8 cellular contexts compared by ENCODE assay signal in genomic region chr6:136790411-136791295, GRCh38. TPM values are rescaled to one million over a fixed set of nuclear protein-coding genes. Genes with fewer than 3 reads are reported as not detected.
DNase-seq lines count a peak whose midpoint lies in the region; ATAC-seq, FAIRE-seq and TF ChIP-seq lines count a peak whose summit lies in the region.

No MANE protein-coding gene starts in this region.

- H3K36me3 ChIP-seq in brain microvascular endothelial cell (replicated peaks) (no peaks in the 10 kb centered on the region), mucosa of descending colon (ENCODE audit: low read depth) (no peaks in the 10 kb centered on the region)

- DNase-seq in A549 (ENCODE audit: low read depth in 1 of 2, low spot score in 1 of 2) (no peak), HL-60 (ENCODE audit: low read depth in 1 of 2, low spot score in 1 of 2) (no peak), brain microvascular endothelial cell (no peak), mucosa of descending colon (no peak), iPS-NIHi7 (ENCODE audit: extremely low spot score) (no peak)
- DNase-seq in stimulated activated CD4-positive, alpha-beta T cell treated with anti-CD3 and anti-CD28 coated beads, Interleukin-4, amount 100 ng/mL, for 4 hours: no peak

- no peaks in the 10 kb centered on the region for H3K9me3 ChIP-seq in A549
- no peaks in the 10 kb centered on the region for H3K9me3 ChIP-seq in mucosa of descending colon

- POLR2A ChIA-PET in A549 (lab: Yijun Ruan, JAX): interaction anchor here (1.7 kb wide), 1 partner anchor 145 kb away, joined by 5 read pairs; no protein-coding TSS in a partner anchor

- TF ChIP-seq RAD21 in A549 (conservative IDR thresholded peaks at IDR 0.05 in 1 of 2, IDR thresholded peaks at IDR 0.05 in 1 of 2): no peak

- intact Hi-C loops in mucosa of descending colon (cut with DNase I, micrococcal nuclease): loop anchor here in 1 of 2 donors (5.0 kb wide), 2 partner anchors 148 to 208 kb away; no protein-coding TSS in a partner anchor

- H3K4me1 ChIP-seq in A549 (peaks cover 13% of the 10 kb centered on the region; the same call in 2 of the 3 replicates), mucosa of descending colon (ENCODE audit: low read depth) (peaks cover 16% of the 10 kb centered on the region)

- no peak for ATAC-seq in A549
- no peak for ATAC-seq in mucosa of descending colon
- no peak for ATAC-seq in HG03045 (IDR thresholded peaks at IDR 0.05; ENCODE audit: unreplicated experiment)
- no peak for ATAC-seq in GM21737 (IDR thresholded peaks at IDR 0.05; ENCODE audit: unreplicated experiment)

- FAIRE-seq in A549 (lab: Jason Lieb, UNC): no peak

- H3K4me3 ChIP-seq in A549: peak overlapping the region; percentile 83
- peak overlapping the region; percentile 87 for H3K4me3 ChIP-seq in HL-60 (replicated peaks; ENCODE audit: insufficient read depth, low read length)
- H3K4me3 ChIP-seq in brain microvascular endothelial cell (ENCODE audit: low read depth, low read length): peak overlapping the region; percentile 91
- peak overlapping the region; percentile 77 for H3K4me3 ChIP-seq in mucosa of descending colon

- no peaks in the 10 kb centered on the region for H3K27me3 ChIP-seq in HL-60 (ENCODE audit: insufficient read depth, poor library complexity, severe bottlenecking)
- no peaks in the 10 kb centered on the region for H3K27me3 ChIP-seq in brain microvascular endothelial cell (replicated peaks)

- peak overlapping the region; percentile 95; a peak in 5 of 6 replicates for H3K27ac ChIP-seq in A549
- H3K27ac ChIP-seq in HL-60 (replicated peaks): peak overlapping the region; percentile 91
- peak overlapping the region; percentile 69 for H3K27ac ChIP-seq in brain microvascular endothelial cell

- in situ Hi-C loops in brain microvascular endothelial cell (cut with HindIII; ENCODE audit: low pct_ligation_motif_present, low sequenced_read_pairs): no loop called here

- TF ChIP-seq CTCF in A549 (IDR thresholded peaks at IDR 0.05) (no peak), HL-60 (IDR thresholded peaks at IDR 0.05; ENCODE audit: insufficient read depth, low read length) (no peak), brain microvascular endothelial cell (IDR thresholded peaks at IDR 0.05; ENCODE audit: low read depth, low read length, missing control alignments) (no peak), mucosa of descending colon (IDR thresholded peaks at IDR 0.05) (no peak)

- CTCF ChIA-PET in A549 (lab: Yijun Ruan, JAX): interaction anchor here (0.9 to 5.2 kb wide), 3 partner anchors 10 to 204 kb away, joined by 3 to 146 read pairs (median 41); no protein-coding TSS in a partner anchor

- no peak for TF ChIP-seq EP300 in A549 (IDR thresholded peaks at IDR 0.05)

- no peak for TF ChIP-seq POLR2A in A549 (IDR thresholded peaks at IDR 0.05; ENCODE audit: low read length)

- 55% methylated on average over 7 of the region's 7 CpGs for WGBS in A549 (ENCODE audit: missing lambda C conversion rate)

- peak overlapping the region; percentile 75 for H3K4me2 ChIP-seq in A549

TF ChIP-seq in A549, 52 proteins besides CTCF, POLR2A, EP300 and RAD21:
- no peak for TF ChIP-seq SREBF2 (IDR thresholded peaks at IDR 0.05)
- TF ChIP-seq MAX (IDR thresholded peaks at IDR 0.05): no peak
- TF ChIP-seq TP53 (CRISPR knock-in tag; IDR thresholded peaks at IDR 0.05): no peak
- TF ChIP-seq PBX3 (IDR thresholded peaks at IDR 0.05): no peak
- TF ChIP-seq REST (IDR thresholded peaks at IDR 0.05): no peak
- TF ChIP-seq CHD4 (IDR thresholded peaks at IDR 0.05; ENCODE audit: borderline replicate concordance): no peak
- no peak for TF ChIP-seq MAZ (IDR thresholded peaks at IDR 0.05; ENCODE audit: borderline replicate concordance, low read depth, low read length)
- TF ChIP-seq ATOH8 (CRISPR knock-in tag; IDR thresholded peaks at IDR 0.05; ENCODE audit: low read depth): no peak
- no peak for TF ChIP-seq ZNF302 (CRISPR knock-in tag; IDR thresholded peaks at IDR 0.05)
- TF ChIP-seq NR3C1 (IDR thresholded peaks at IDR 0.05): no peak
- TF ChIP-seq RFX5 (IDR thresholded peaks at IDR 0.05): no peak
- no peak for TF ChIP-seq HOXB13 (CRISPR knock-in tag; IDR thresholded peaks at IDR 0.05; ENCODE audit: low read depth)
- no peak for TF ChIP-seq FOXS1 (CRISPR knock-in tag; IDR thresholded peaks at IDR 0.05)
- TF ChIP-seq HOXB5 (CRISPR knock-in tag; IDR thresholded peaks at IDR 0.05): no peak
- no peak for TF ChIP-seq HOXA7 (CRISPR knock-in tag; IDR thresholded peaks at IDR 0.05)
TF ChIP-seq in A549: peak in this region for 0.

RNA-seq across cellular contexts. Expression of gene MAP3K5, which starts 1.6 kb away (rescaled TPM):
- polyA plus RNA-seq in A549 (2011; rRNA removed) (4.1 and 4.4 TPM in 2 replicates), A549 (2017; fragmentation: RNase III; extraction: RNeasy Plus Mini Kit Qiagen cat#74134 plus additional on column Dnase treatment) (1.8 to 2.1 TPM (median 2.1 TPM) in 3 replicates)
- 1.1 and 1.4 TPM in 2 replicates for polyA plus RNA-seq in A549 (2012; cell fraction: cytosol; rRNA removed)
- polyA plus RNA-seq in A549 (2012; cell fraction: nucleus; rRNA removed): 0.91 and 1.1 TPM in 2 replicates
- 2.9 and 3.7 TPM in 2 replicates for polyA minus RNA-seq in A549 (2011; rRNA and poly(A)+ RNA removed)
- total RNA-seq in mucosa of descending colon: 10 to 100 TPM; 12.6 to 18.2 (median 16.3) TPM

RNA-seq across cellular contexts. Expression of gene PEX7, which starts 31.7 kb away (rescaled TPM):
- 7.3 and 9.6 TPM in 2 replicates for polyA plus RNA-seq in A549 (2011; rRNA removed)
- 3.9 and 4.6 TPM in 2 replicates for polyA plus RNA-seq in A549 (2012; cell fraction: cytosol; rRNA removed)
- polyA plus RNA-seq in A549 (2012; cell fraction: nucleus; rRNA removed): 2.0 and 3.4 TPM in 2 replicates
- polyA plus RNA-seq in A549 (2017; fragmentation: RNase III; extraction: RNeasy Plus Mini Kit Qiagen cat#74134 plus additional on column Dnase treatment): 6.0 to 6.9 TPM (median 6.2 TPM) in 3 replicates
- 5.2 and 5.3 TPM in 2 replicates for polyA minus RNA-seq in A549 (2011; rRNA and poly(A)+ RNA removed)
- 10 to 100 TPM in 2 of 3 donors, 1 to 10 TPM in 1; 4.3 to 10.7 (median 10.2) TPM for total RNA-seq in mucosa of descending colon
